Comparison of ENCODE assay signal across 8 cellular contexts in the genomic region with DNA sequence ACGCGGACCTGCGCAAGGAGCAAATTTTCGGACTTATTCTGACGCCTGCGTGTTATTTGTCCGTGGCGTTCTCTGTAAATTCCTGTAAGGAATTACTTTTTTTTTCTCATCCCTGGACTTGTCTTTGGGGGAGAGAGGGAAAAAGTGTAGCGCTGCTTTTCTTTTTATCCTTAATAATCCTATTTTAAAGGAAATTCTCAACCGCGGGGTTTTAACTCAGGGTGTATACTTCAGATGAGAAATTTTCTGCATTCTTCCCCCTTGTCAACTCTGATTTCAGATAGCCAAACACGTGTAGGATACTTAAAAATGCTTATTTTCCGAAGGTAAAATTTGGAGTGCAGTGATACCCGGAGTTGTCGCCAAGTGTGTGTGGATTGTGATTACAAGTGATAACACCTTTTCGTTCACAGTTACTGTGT. TPM values are rescaled to one million over a fixed set of nuclear protein-coding genes. Genes with fewer than 3 reads are reported as not detected.
A peak's percentile ranks its signal among the peaks of the same experiment; 100 is the strongest.
DNase-seq lines count a peak whose midpoint lies in the region; ATAC-seq and TF ChIP-seq lines count a peak whose summit lies in the region.

No MANE protein-coding gene starts in this region.

- peaks cover 17 to 32% (median 19%) of the 10 kb centered on the region in 11 experiments for H3K36me3 ChIP-seq in BLaER1 treated with 17β-estradiol and CSF1 and Interleukin-3, amounts not matched to agents 10 nM and 100 nM
- H3K36me3 ChIP-seq in body of pancreas (replicated peaks in 1 of 2; ENCODE audit: insufficient read depth in 1 of 2, low read depth in 2 of 2), result no peaks in the 10 kb centered on the region
- no peaks in the 10 kb centered on the region for H3K36me3 ChIP-seq in urinary bladder (ENCODE audit: insufficient read depth)

- TF ChIP-seq POLR2A in body of pancreas (IDR thresholded peaks at IDR 0.05) (no peak), lower leg skin (IDR thresholded peaks at IDR 0.05) (no peak)

- no peak for DNase-seq in body of pancreas
- no peak for DNase-seq in lower leg skin (ENCODE audit: low spot score in 2 of 2)
- DNase-seq in stimulated activated CD4-positive, alpha-beta T cell treated with anti-CD3 and anti-CD28 coated beads, Interleukin-4, amount 100 ng/mL, for 4 hours, result no peak

- no peak for ATAC-seq in body of pancreas
- ATAC-seq in HG03565 (IDR thresholded peaks at IDR 0.05; ENCODE audit: unreplicated experiment), result no peak
- no peak for ATAC-seq in GM19023 (IDR thresholded peaks at IDR 0.05; ENCODE audit: unreplicated experiment)

- no peaks in the 10 kb centered on the region for H3K27me3 ChIP-seq in BLaER1 treated with 17β-estradiol and CSF1 and Interleukin-3, amounts not matched to agents 10 nM and 100 nM
- no peaks in the 10 kb centered on the region for H3K27me3 ChIP-seq in body of pancreas

- peaks cover 28 to 52% (median 41%) of the 10 kb centered on the region in 3 donors for H3K4me1 Mint-ChIP-seq in IgD-negative memory B cell

- TF ChIP-seq CTCF in body of pancreas (IDR thresholded peaks at IDR 0.05) (no peak), lower leg skin (IDR thresholded peaks at IDR 0.05) (no peak)

- H3K27me3 Mint-ChIP-seq in IgD-negative memory B cell, result no peaks in the 10 kb centered on the region

- H3K27ac ChIP-seq in BLaER1 treated with 17β-estradiol and CSF1 and Interleukin-3, amounts not matched to agents 10 nM and 100 nM, result peak overlapping the region; percentile 74 to 98 (median 94)
- peak overlapping the region in 3 of 4 donors; percentile 65 to 91 (median 82) for H3K27ac ChIP-seq in body of pancreas
- peak overlapping the region; percentile 83 for H3K27ac ChIP-seq in urinary bladder (ENCODE audit: low read depth)

- H3K9ac ChIP-seq in BLaER1 treated with 17β-estradiol and CSF1 and Interleukin-3, amounts not matched to agents 10 nM and 100 nM, result peak overlapping the region; percentile 90 to 98 (median 94)

- intact Hi-C loops in body of pancreas (cut with DNase I) (no loop called here), lower leg skin (cut with DNase I; ENCODE audit: low total_unique reads) (no loop called here)

- peaks cover 21 to 51% (median 44%) of the 10 kb centered on the region in 11 experiments; a peak in 21 of 22 replicates for H4K20me1 ChIP-seq in BLaER1 treated with 17β-estradiol and CSF1 and Interleukin-3, amounts not matched to agents 10 nM and 100 nM

- 1% methylated on average over 16 of the region's 16 CpGs for WGBS in body of pancreas, 2 donors
- 0% methylated on average over 16 of the region's 16 CpGs for WGBS in lower leg skin, 2 donors
- under 1% methylated on average over 16 of the region's 16 CpGs for WGBS in urinary bladder

- peak overlapping the region; percentile 77 to 95 (median 87) for H3K4me3 ChIP-seq in BLaER1 treated with 17β-estradiol and CSF1 and Interleukin-3, amounts not matched to agents 10 nM and 100 nM
- H3K4me3 ChIP-seq in body of pancreas (peak overlapping the region; percentile 97 to 98), lower leg skin (ENCODE audit: low read depth, poor library complexity, severe bottlenecking) (peak overlapping the region; percentile 84), urinary bladder (ENCODE audit: low read depth, low read length) (peak overlapping the region; percentile 78)

- peak overlapping the region; percentile 66 to 93 (median 85) for H3K4me2 ChIP-seq in BLaER1 treated with 17β-estradiol and CSF1 and Interleukin-3, amounts not matched to agents 10 nM and 100 nM

- H3K27ac Mint-ChIP-seq in IgD-negative memory B cell, result peak overlapping the region; percentile 89 to 96 (median 95)

- H3K9me3 Mint-ChIP-seq in IgD-negative memory B cell, result no peaks in the 10 kb centered on the region

- peaks cover 11 to 40% (median 24%) of the 10 kb centered on the region in 10 experiments; a peak in 18 of 20 replicates for H3K4me1 ChIP-seq in BLaER1 treated with 17β-estradiol and CSF1 and Interleukin-3, amounts not matched to agents 10 nM and 100 nM
- H3K4me1 ChIP-seq in body of pancreas (peaks cover 17% of the 10 kb centered on the region), urinary bladder (ENCODE audit: insufficient read depth) (no peaks in the 10 kb centered on the region)

- peaks cover 0 to 7% (median 0%) of the 10 kb centered on the region in 11 experiments; a peak in 2 of 22 replicates for H3K9me3 ChIP-seq in BLaER1 treated with 17β-estradiol and CSF1 and Interleukin-3, amounts not matched to agents 10 nM and 100 nM (replicated peaks in 1 of 11)
- H3K9me3 ChIP-seq in body of pancreas, result no peaks in the 10 kb centered on the region

- peak overlapping the region; percentile 96 to 100 (median 98) for H3K4me3 Mint-ChIP-seq in IgD-negative memory B cell

- H3K36me3 Mint-ChIP-seq in IgD-negative memory B cell, result peaks cover 2% of the 10 kb centered on the region

RNA-seq across cellular contexts. Expression of a gene that starts 0.9 kb away (rescaled TPM):
- polyA plus RNA-seq in IgD-negative memory B cell (73.7 TPM), urinary bladder (6.1 TPM)
- total RNA-seq in body of pancreas (10 to 100 TPM; 11.2 to 12.5 TPM), lower leg skin (10 to 100 TPM; 20.7 to 27.3 (median 22.1) TPM), urinary bladder (102 TPM)

RNA-seq across cellular contexts. Expression of a gene that starts 55.4 kb away (rescaled TPM):
- polyA plus RNA-seq in IgD-negative memory B cell (113 TPM), urinary bladder (66.0 TPM)
- total RNA-seq in body of pancreas (10 to 100 TPM; 52.1 to 53.4 TPM), lower leg skin (10 to 100 TPM; 50.7 to 85.5 (median 74.4) TPM), urinary bladder (44.5 TPM)
